1 cellular context compared by ENCODE assay signal in the genomic region with DNA sequence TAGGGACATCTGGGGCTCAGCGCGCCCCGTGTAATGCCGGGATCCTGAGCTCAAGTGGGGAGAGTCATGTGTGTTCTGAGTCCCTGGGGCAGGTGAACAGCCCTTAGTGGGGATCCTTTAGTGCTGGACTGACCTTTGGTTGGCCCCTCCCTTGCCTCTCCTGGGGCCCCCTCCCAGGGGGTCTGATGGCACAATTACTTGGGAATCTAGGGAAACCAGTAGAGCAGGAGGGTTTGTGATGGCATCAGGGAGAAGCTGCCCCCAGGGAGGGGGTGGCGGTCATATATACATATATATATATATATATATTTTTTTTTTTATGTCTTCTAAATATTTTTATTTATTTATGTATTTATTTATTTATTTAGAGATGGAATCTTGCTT.
TF ChIP-seq lines count a peak whose summit lies in the region.

A gene with protein sequence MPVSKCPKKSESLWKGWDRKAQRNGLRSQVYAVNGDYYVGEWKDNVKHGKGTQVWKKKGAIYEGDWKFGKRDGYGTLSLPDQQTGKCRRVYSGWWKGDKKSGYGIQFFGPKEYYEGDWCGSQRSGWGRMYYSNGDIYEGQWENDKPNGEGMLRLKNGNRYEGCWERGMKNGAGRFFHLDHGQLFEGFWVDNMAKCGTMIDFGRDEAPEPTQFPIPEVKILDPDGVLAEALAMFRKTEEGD (minus strand): TSS at position 130 of the 384 bp plus-strand sequence. CDS start 171 bp downstream, outside the sequence.

TF ChIP-seq in H1, 55 proteins besides CTCF, POLR2A, EP300 and RAD21:
- TF ChIP-seq SUZ12 (IDR thresholded peaks at IDR 0.05; ENCODE audit: low read length) (no peak), SP1 (IDR thresholded peaks at IDR 0.05; ENCODE audit: low read depth, low read length) (no peak), CHD7 (IDR thresholded peaks at IDR 0.05; ENCODE audit: insufficient replicate concordance, low read length) (no peak), EZH2 (IDR thresholded peaks at IDR 0.05; ENCODE audit: low read depth, low read length, severe bottlenecking) (no peak)
